In the genomic region with DNA sequence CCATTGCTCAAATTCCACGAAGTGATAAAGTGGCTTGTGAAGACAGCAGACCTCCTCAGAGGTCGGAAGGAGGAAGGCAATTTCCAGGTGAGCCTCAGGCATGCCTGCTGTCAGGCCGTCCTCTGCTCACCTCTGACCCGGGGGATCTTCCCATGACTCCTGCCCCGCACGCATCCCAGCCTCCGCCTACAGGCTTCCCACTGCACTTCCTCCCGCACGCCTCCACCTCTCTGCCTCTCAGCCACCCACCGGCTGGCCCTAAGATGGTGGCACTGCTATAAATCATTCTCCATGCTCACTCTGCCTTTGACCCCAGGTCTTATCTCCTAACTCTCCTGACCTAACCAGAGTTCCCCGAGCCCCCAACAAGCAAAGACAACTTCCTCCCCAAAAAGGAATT, we compare ENCODE assay signal across 1 cellular context.
TF ChIP-seq lines count a peak whose summit lies in the region.

No MANE protein-coding gene starts in this region.

TF ChIP-seq in HEK293, 187 proteins besides CTCF, POLR2A, EP300 and RAD21 (continued from another document):
- TF ChIP-seq, protein P1, sequence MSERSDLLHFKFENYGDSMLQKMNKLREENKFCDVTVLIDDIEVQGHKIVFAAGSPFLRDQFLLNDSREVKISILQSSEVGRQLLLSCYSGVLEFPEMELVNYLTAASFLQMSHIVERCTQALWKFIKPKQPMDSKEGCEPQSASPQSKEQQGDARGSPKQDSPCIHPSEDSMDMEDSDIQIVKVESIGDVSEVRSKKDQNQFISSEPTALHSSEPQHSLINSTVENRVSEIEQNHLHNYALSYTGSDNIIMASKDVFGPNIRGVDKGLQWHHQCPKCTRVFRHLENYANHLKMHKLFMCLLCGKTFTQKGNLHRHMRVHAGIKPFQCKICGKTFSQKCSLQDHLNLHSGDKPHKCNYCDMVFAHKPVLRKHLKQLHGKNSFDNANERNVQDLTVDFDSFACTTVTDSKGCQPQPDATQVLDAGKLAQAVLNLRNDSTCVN (tag by site-specific recombination; optimal IDR thresholded peaks at IDR 0.05), result no peak
